Comparison of ENCODE assay signal across 25 cellular contexts in genomic region chr15:36784098-36784670, GRCh38.
DNase-seq lines count a peak whose midpoint lies in the region; ATAC-seq, FAIRE-seq and TF ChIP-seq lines count a peak whose summit lies in the region.
"Had no signal": no experiment of that assay in that cellular context is flagged by ENCODE, and none has a peak within 500 bp of the region (broad histone marks: within the 10 kb centered on the region; RNA-seq: fewer than 3 reads in every experiment).

No MANE protein-coding gene starts in this region.

- no peak for TF ChIP-seq POLR2A in H54 (IDR thresholded peaks at IDR 0.05; ENCODE audit: low read depth, low read length)

- H3K36me3 Mint-ChIP-seq in CD14-positive monocyte = no peaks in the 10 kb centered on the region
- no peaks in the 10 kb centered on the region for H3K36me3 Mint-ChIP-seq in activated CD8-positive, alpha-beta T cell treated with anti-CD3 and anti-CD28 coated beads for 36 hours (ENCODE audit: low read depth)
- H3K36me3 Mint-ChIP-seq: IgD-negative memory B cell; stimulated activated effector memory CD8-positive, alpha-beta T cell treated with anti-CD3 and anti-CD28 coated beads, Interleukin-12 subunit alpha, Interleukin-12 subunit beta, amount 100 ng/mL, for 72 hours had no signal

- no peaks in the 10 kb centered on the region for H3K4me1 Mint-ChIP-seq in CD14-positive monocyte
- H3K4me1 Mint-ChIP-seq in activated CD8-positive, alpha-beta T cell treated with anti-CD3 and anti-CD28 coated beads for 36 hours (ENCODE audit: low read depth) = peaks cover 16% of the 10 kb centered on the region
- H3K4me1 Mint-ChIP-seq: nephron progenitor cell had no signal

- H3K27ac Mint-ChIP-seq in CD14-positive monocyte = no peak overlapping the region
- no peak overlapping the region for H3K27ac Mint-ChIP-seq in activated CD8-positive, alpha-beta T cell treated with anti-CD3 and anti-CD28 coated beads for 36 hours
- H3K27ac Mint-ChIP-seq: activated naive CD8-positive, alpha-beta T cell treated with anti-CD3 and anti-CD28 coated beads, Interleukin-2, amount 50 U/mL, for 24 hours; IgD-negative memory B cell; nephron progenitor cell; stimulated activated effector memory CD8-positive, alpha-beta T cell treated with anti-CD3 and anti-CD28 coated beads, Interleukin-12 subunit alpha, Interleukin-12 subunit beta, amount 100 ng/mL, for 72 hours had no signal

- H3K27me3 Mint-ChIP-seq in CD14-positive monocyte (ENCODE audit: low read depth in 3 of 3) = no peaks in the 10 kb centered on the region
- no peaks in the 10 kb centered on the region for H3K27me3 Mint-ChIP-seq in activated CD8-positive, alpha-beta T cell treated with anti-CD3 and anti-CD28 coated beads for 36 hours
- H3K27me3 Mint-ChIP-seq: activated naive CD8-positive, alpha-beta T cell treated with anti-CD3 and anti-CD28 coated beads, Interleukin-2, amount 50 U/mL, for 24 hours; CD4-positive, alpha-beta memory T cell; IgD-negative memory B cell had no signal

- no peaks in the 10 kb centered on the region for H3K36me3 ChIP-seq in ACC112 (ENCODE audit: insufficient read depth, low read length)
- H3K36me3 ChIP-seq: brain microvascular endothelial cell, colonic mucosa, MG63 had no signal

- no peak overlapping the region for H2AFZ ChIP-seq in ACC112 (ENCODE audit: low read length, unreplicated experiment)

- peak; percentile 38 for FAIRE-seq in H54 (lab: Jason Lieb, UNC)
- FAIRE-seq: urothelium cell line had no signal

- DNase-seq in H54 (ENCODE audit: insufficient read length, low spot score) (no peak), NCI-H69 (lab: John Stamatoyannopoulos, UW) (peak; percentile 50), left lobe of liver (ENCODE audit: low spot score) (no peak), GM19238 (ENCODE audit: insufficient read length, low spot score) (no peak), CD14-positive monocyte (ENCODE audit: low spot score) (no peak)
- DNase-seq in activated CD8-positive, alpha-beta T cell treated with anti-CD3 and anti-CD28 coated beads for 36 hours = no peak
- DNase-seq: activated CD4-positive, alpha-beta T cell treated with anti-CD3 and anti-CD28 coated beads, Interleukin-2, amount 50 U/mL, for 1 hour; activated CD8-positive, alpha-beta memory T cell treated with anti-CD3 and anti-CD28 coated beads, Interleukin-2, amount 50 U/mL, for 4 hours; activated naive CD8-positive, alpha-beta T cell treated with anti-CD3 and anti-CD28 coated beads, Interleukin-2, amount 50 U/mL, for 24 hours; brain microvascular endothelial cell; CD4-positive, alpha-beta memory T cell; colonic mucosa; DMS153; glutamatergic neuron; H7; MG63; midbrain; NCI-H187 treated with DMSO at 0.1 percent for 48 hours; nephron progenitor cell; T-helper 2 cell had no signal

- peaks cover 11% of the 10 kb centered on the region for H3K4me1 ChIP-seq in ACC112 (ENCODE audit: control insufficient read depth, insufficient read depth, low read length, unreplicated experiment)
- H3K4me1 ChIP-seq: colonic mucosa had no signal

- peak overlapping the region; percentile 49 for H3K4me3 ChIP-seq in ACC112 (ENCODE audit: low read depth, low read length)
- H3K4me3 ChIP-seq: colonic mucosa, MG63, SK-N-MC had no signal

- H3K79me2 ChIP-seq in ACC112 (ENCODE audit: control insufficient read depth, insufficient read depth, low read length, unreplicated experiment) = no peaks in the 10 kb centered on the region

- H3K27me3 ChIP-seq in ACC112 (ENCODE audit: insufficient read depth, low read length) = no peaks in the 10 kb centered on the region
- H3K27me3 ChIP-seq: brain microvascular endothelial cell, colonic mucosa, MG63 had no signal

- H3K9me3 Mint-ChIP-seq in CD14-positive monocyte = peaks cover 0 to 2% (median 0%) of the 10 kb centered on the region in 7 donors
- H3K9me3 Mint-ChIP-seq in activated CD8-positive, alpha-beta T cell treated with anti-CD3 and anti-CD28 coated beads for 36 hours = no peaks in the 10 kb centered on the region
- H3K9me3 Mint-ChIP-seq: activated naive CD8-positive, alpha-beta T cell treated with anti-CD3 and anti-CD28 coated beads, Interleukin-2, amount 50 U/mL, for 24 hours; CD4-positive, alpha-beta memory T cell; IgD-negative memory B cell; nephron progenitor cell; stimulated activated effector memory CD8-positive, alpha-beta T cell treated with anti-CD3 and anti-CD28 coated beads, Interleukin-12 subunit alpha, Interleukin-12 subunit beta, amount 100 ng/mL, for 72 hours had no signal

- H3K27ac ChIP-seq in ACC112 (ENCODE audit: low read depth, low read length) = no peak overlapping the region
- H3K27ac ChIP-seq: brain microvascular endothelial cell, colonic mucosa, SK-N-MC had no signal

- ATAC-seq in left lobe of liver = peak; percentile 48
- no peak for ATAC-seq in activated CD8-positive, alpha-beta T cell treated with anti-CD3 and anti-CD28 coated beads for 36 hours
- ATAC-seq: activated naive CD8-positive, alpha-beta T cell treated with anti-CD3 and anti-CD28 coated beads, Interleukin-2, amount 50 U/mL, for 24 hours; stimulated activated effector memory CD8-positive, alpha-beta T cell treated with anti-CD3 and anti-CD28 coated beads, Interleukin-12 subunit alpha, Interleukin-12 subunit beta, amount 100 ng/mL, for 72 hours had no signal

- POLR2A ChIA-PET in activated CD8-positive, alpha-beta T cell treated with anti-CD3 and anti-CD28 coated beads for 36 hours (lab: Charles Lee) = no interaction called here

- CTCF ChIA-PET in activated CD8-positive, alpha-beta T cell treated with anti-CD3 and anti-CD28 coated beads for 36 hours (lab: Charles Lee) = no interaction called here

- TF ChIP-seq CTCF in CD14-positive monocyte (IDR thresholded peaks at IDR 0.05) = no peak
- no peak for TF ChIP-seq CTCF in activated CD8-positive, alpha-beta T cell treated with anti-CD3 and anti-CD28 coated beads for 36 hours (IDR thresholded peaks at IDR 0.05)

- H3K4me3 Mint-ChIP-seq in CD14-positive monocyte = no peak overlapping the region
- no peak overlapping the region for H3K4me3 Mint-ChIP-seq in activated CD8-positive, alpha-beta T cell treated with anti-CD3 and anti-CD28 coated beads for 36 hours
- H3K4me3 Mint-ChIP-seq: activated naive CD8-positive, alpha-beta T cell treated with anti-CD3 and anti-CD28 coated beads, Interleukin-2, amount 50 U/mL, for 24 hours; IgD-negative memory B cell; nephron progenitor cell; stimulated activated effector memory CD8-positive, alpha-beta T cell treated with anti-CD3 and anti-CD28 coated beads, Interleukin-12 subunit alpha, Interleukin-12 subunit beta, amount 100 ng/mL, for 72 hours had no signal

- intact Hi-C loops in CD14-positive monocyte (cut with micrococcal nuclease) = no loop called here
- intact Hi-C loops in activated CD8-positive, alpha-beta T cell treated with anti-CD3 and anti-CD28 coated beads for 36 hours (cut with micrococcal nuclease) = no loop called here
